In the genomic region with DNA sequence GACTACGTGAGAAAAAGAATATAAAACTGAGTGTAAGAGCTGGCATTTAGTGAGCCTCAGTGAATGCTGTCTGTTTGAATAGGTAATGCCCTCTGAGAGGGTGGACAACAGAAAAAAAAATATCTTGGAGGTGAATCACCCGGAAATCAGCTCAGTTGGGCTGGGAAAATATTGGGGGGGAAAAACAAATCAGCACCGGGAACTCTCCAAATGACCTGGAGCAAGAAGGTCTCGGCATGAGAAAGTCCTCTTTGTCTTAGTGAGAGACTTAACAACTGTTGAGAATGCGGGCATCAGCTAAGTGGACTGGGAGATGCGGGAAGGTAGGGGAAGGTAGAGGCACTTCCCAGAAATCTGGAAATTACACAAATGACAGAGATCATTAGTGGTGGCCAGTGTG, we compare ENCODE assay signal across 17 cellular contexts.
DNase-seq lines count a peak whose midpoint lies in the region; ATAC-seq, FAIRE-seq and TF ChIP-seq lines count a peak whose summit lies in the region.
"Had no signal": no experiment of that assay in that cellular context is flagged by ENCODE, and none has a peak within 500 bp of the region (broad histone marks: within the 10 kb centered on the region; RNA-seq: fewer than 3 reads in every experiment).

No MANE protein-coding gene starts in this region.

- no peak for FAIRE-seq in urothelium cell line (lab: Jason Lieb, UNC)
- FAIRE-seq: A549, G401.6, GM12891, GM19239 had no signal

- DNase-seq in ACHN (peak; percentile 10), M059J (ENCODE audit: low read depth) (peak; percentile 3), islet precursor cell (peak; percentile 48), urothelium cell line (ENCODE audit: low spot score) (peak; percentile 63), iPS-NIHi7 (ENCODE audit: extremely low spot score) (no peak), nephron progenitor cell (no peak)
- DNase-seq: Calu3; CD4-positive, alpha-beta memory T cell; DMS79 treated with DMSO at 0.1 percent for 48 hours; EL; GM23248 had no signal

- peaks cover 44% of the 10 kb centered on the region for H3K4me1 Mint-ChIP-seq in nephron progenitor cell
- H3K4me1 Mint-ChIP-seq: CD14-positive monocyte; CD4-positive, alpha-beta memory T cell had no signal

- no peak for ATAC-seq in HG03342 (IDR thresholded peaks at IDR 0.05; ENCODE audit: unreplicated experiment)
- ATAC-seq: A549 had no signal

- H3K27ac Mint-ChIP-seq in nephron progenitor cell, result no peak overlapping the region
- H3K27ac Mint-ChIP-seq: CD4-positive, alpha-beta memory T cell had no signal

- in situ Hi-C loops in ACHN (cut with HindIII; ENCODE audit: low pct_ligation_motif_present, low pct_unique_long_range_greater_than_20kb, low sequenced_read_pairs), result no loop called here

- no peak overlapping the region for H3K4me3 Mint-ChIP-seq in nephron progenitor cell
- H3K4me3 Mint-ChIP-seq: CD14-positive monocyte; CD4-positive, alpha-beta memory T cell had no signal

- no peaks in the 10 kb centered on the region for H3K9me3 Mint-ChIP-seq in nephron progenitor cell

- H3K36me3 Mint-ChIP-seq in nephron progenitor cell (ENCODE audit: low read depth), result no peaks in the 10 kb centered on the region
- H3K36me3 Mint-ChIP-seq: CD14-positive monocyte; CD4-positive, alpha-beta memory T cell had no signal

- peaks cover 39% of the 10 kb centered on the region for H3K27me3 Mint-ChIP-seq in nephron progenitor cell (ENCODE audit: low read depth, poor library complexity)

- TF ChIP-seq CTCF in nephron progenitor cell (IDR thresholded peaks at IDR 0.05), result no peak

Comparison
In these comparisons a context has a peak if more than half of its experiments do, and no peak if none do; other contexts are left out.
1. DNase-seq: peak in ACHN (single experiment), M059J (single experiment), islet precursor cell (single experiment) and urothelium cell line (single experiment); none in iPS-NIHi7 (single experiment) and nephron progenitor cell (single experiment).